8 cellular contexts compared by ENCODE assay signal in the genomic region with DNA sequence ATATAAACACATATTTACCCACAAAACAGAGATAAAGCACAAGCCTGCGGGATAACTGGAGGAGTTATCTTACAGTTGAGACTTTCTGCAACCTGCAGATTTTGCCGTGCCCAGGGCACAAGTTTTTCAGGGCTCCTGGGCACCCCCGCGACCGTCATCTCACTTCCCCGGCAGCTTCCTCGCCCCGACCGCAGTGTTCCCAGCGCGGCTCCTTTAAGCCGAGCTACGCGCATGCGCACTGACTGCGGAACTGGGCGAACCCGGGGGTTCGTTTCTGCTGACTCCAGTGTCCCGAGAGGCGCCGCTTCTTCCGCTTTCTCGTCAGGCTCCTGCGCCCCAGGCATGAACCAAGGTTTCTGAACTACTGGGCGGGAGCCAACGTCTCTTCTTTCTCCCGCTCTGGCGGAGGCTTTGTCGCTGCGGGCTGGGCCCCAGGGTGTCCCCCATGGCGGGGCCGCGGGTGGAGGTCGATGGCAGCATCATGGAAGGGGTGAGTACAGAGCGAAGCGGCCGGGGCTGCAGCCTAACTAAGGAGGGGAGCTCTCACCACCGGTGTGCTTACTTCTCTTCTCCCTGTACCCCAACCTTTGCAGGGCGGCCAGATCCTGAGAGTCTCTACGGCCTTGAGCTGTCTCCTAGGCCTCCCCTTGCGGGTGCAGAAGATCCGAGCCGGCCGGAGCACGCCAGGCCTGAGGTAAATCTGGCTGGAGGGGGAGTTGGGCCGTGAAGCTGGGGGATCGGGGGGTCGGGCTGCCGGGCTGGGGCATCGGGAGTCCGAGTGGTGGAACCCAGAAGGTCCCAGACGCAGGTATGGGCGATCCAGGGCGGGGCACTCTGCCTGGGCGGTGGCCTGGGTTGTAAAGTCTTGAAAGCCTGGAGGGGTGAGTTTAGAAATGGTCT. TPM values are rescaled to one million over a fixed set of nuclear protein-coding genes. Genes with fewer than 3 reads are reported as not detected.
DNase-seq lines count a peak whose midpoint lies in the region; ATAC-seq and TF ChIP-seq lines count a peak whose summit lies in the region.

A gene (plus strand): TSS at position 286 of the 900 bp plus-strand sequence. CDS start 160 bp downstream, at position 446.

- H3K36me3 Mint-ChIP-seq in nephron progenitor cell (ENCODE audit: low read depth) = peaks cover 78% of the 10 kb centered on the region

- H3K27me3 ChIP-seq in H7 (ENCODE audit: control insufficient read depth, insufficient read depth, low read length) = no peaks in the 10 kb centered on the region; the same call in 1 of the 2 replicates

- peak within 1 kb of the TSS; percentile 98 for H3K27ac Mint-ChIP-seq in nephron progenitor cell
- H3K27ac Mint-ChIP-seq in stimulated activated naive CD8-positive, alpha-beta T cell treated with anti-CD3 and anti-CD28 coated beads, Interleukin-15, amount 100 ng/mL, for 72 hours = peak within 1 kb of the TSS; percentile 97 to 100

- DNase-seq in EL (peak; percentile 96), H7 (peak; percentile 92), M059J (ENCODE audit: low read depth) (peak; percentile 97), SHP77 (lab: John Stamatoyannopoulos, UW) (peak; percentile 83 to 92), fibroblast of the aortic adventitia (ENCODE audit: low read depth) (peak; percentile 96), nephron progenitor cell (peak; percentile 95)
- peak; percentile 98 for DNase-seq in activated effector memory CD4-positive, alpha-beta T cell treated with anti-CD3 and anti-CD28 coated beads, Interleukin-2, amount 50 U/mL, for 16 hours
- peak; percentile 88 to 93 for DNase-seq in stimulated activated naive CD8-positive, alpha-beta T cell treated with anti-CD3 and anti-CD28 coated beads, Interleukin-15, amount 100 ng/mL, for 72 hours

- peaks cover 11% of the 10 kb centered on the region for H3K27me3 Mint-ChIP-seq in nephron progenitor cell (ENCODE audit: low read depth, poor library complexity)
- H3K27me3 Mint-ChIP-seq in stimulated activated naive CD8-positive, alpha-beta T cell treated with anti-CD3 and anti-CD28 coated beads, Interleukin-15, amount 100 ng/mL, for 72 hours = no peaks in the 10 kb centered on the region

- H3K4me3 ChIP-seq in H7 (ENCODE audit: insufficient read depth, low read depth, low read length) (peak within 1 kb of the TSS; percentile 99), fibroblast of the aortic adventitia (ENCODE audit: low read depth, low read length) (peak within 1 kb of the TSS; percentile 94)

- ATAC-seq in stimulated activated naive CD8-positive, alpha-beta T cell treated with anti-CD3 and anti-CD28 coated beads, Interleukin-15, amount 100 ng/mL, for 72 hours = peak; percentile 96

- TF ChIP-seq CTCF in fibroblast of the aortic adventitia (IDR thresholded peaks at IDR 0.05; ENCODE audit: insufficient read depth, low read length) (no peak), nephron progenitor cell (IDR thresholded peaks at IDR 0.05) (no peak)

- peaks cover 40% of the 10 kb centered on the region for H3K9me3 Mint-ChIP-seq in nephron progenitor cell
- H3K9me3 Mint-ChIP-seq in stimulated activated naive CD8-positive, alpha-beta T cell treated with anti-CD3 and anti-CD28 coated beads, Interleukin-15, amount 100 ng/mL, for 72 hours = no peaks in the 10 kb centered on the region

- H3K36me3 ChIP-seq in H7 (replicated peaks; ENCODE audit: control insufficient read depth, insufficient read depth, low read length) = peaks cover 9% of the 10 kb centered on the region

- peak within 1 kb of the TSS; percentile 100 for H3K4me3 Mint-ChIP-seq in nephron progenitor cell
- H3K4me3 Mint-ChIP-seq in stimulated activated naive CD8-positive, alpha-beta T cell treated with anti-CD3 and anti-CD28 coated beads, Interleukin-15, amount 100 ng/mL, for 72 hours = peak within 1 kb of the TSS; percentile 93 to 100

- peaks cover 29% of the 10 kb centered on the region for H3K4me1 Mint-ChIP-seq in nephron progenitor cell
- H3K4me1 Mint-ChIP-seq in stimulated activated naive CD8-positive, alpha-beta T cell treated with anti-CD3 and anti-CD28 coated beads, Interleukin-15, amount 100 ng/mL, for 72 hours = peaks cover 53% of the 10 kb centered on the region

RNA-seq across cellular contexts. Expression of the gene that starts here (rescaled TPM):
- total RNA-seq in H7 (2014; rRNA removed; shearing (Covaris generic)) = 44.2 and 52.8 TPM in 2 replicates
- 45.5 and 52.7 TPM in 2 replicates for total RNA-seq in M059J (2014; rRNA removed; shearing (Covaris generic))
- 43.2 and 118 TPM in 2 replicates for total RNA-seq in fibroblast of the aortic adventitia (ENCODE audit: low replicate concordance)

Comparison
In these comparisons a context has a peak if more than half of its experiments do, and no peak if none do; other contexts are left out.
1. Peak in every context shown above with its lines: DNase-seq, ATAC-seq and H3K4me3 ChIP-seq.